8 cellular contexts compared by ENCODE assay signal in the genomic region with DNA sequence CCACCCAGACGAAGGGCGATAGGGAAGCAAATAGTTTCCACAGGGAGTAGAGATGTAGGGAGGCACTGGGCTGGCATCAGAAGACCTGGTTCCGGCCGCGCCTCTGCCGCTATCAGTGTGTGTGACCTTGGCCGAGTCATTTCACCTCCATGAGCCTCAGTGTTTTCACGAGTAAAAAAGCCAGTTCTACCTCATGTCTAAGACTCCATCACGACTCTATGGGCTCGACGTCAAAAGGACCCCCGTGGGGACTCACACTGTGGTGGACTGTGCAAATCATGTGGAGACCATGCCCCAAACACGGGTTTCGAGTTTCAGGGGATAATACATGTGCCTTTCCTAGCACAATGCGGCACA. TPM values are rescaled to one million over a fixed set of nuclear protein-coding genes. Genes with fewer than 3 reads are reported as not detected.
A peak's percentile ranks its signal among the peaks of the same experiment; 100 is the strongest.
DNase-seq lines count a peak whose midpoint lies in the region; ATAC-seq and TF ChIP-seq lines count a peak whose summit lies in the region.

No MANE protein-coding gene starts in this region.

- 42 to 59% (median 47%) methylated on average over 12 to 15 of the region's 15 CpGs for WGBS in adrenal gland, 4 donors
- WGBS in thymus = 87% methylated on average over 15 of the region's 15 CpGs

- intact Hi-C loops in activated CD4-positive, alpha-beta T cell treated with anti-CD3 and anti-CD28 coated beads for 36 hours (cut with DNase I, micrococcal nuclease) = loop anchor here (2.0 to 5.0 kb wide), 6 partner anchors 45 to 1035 kb away; a partner anchor contains a TSS
- intact Hi-C loops in adrenal gland (cut with DNase I) = no loop called here

- no peaks in the 10 kb centered on the region for H3K27me3 Mint-ChIP-seq in activated CD4-positive, alpha-beta T cell treated with anti-CD3 and anti-CD28 coated beads for 36 hours

- TF ChIP-seq POLR2A in adrenal gland (IDR thresholded peaks at IDR 0.05) = no peak

- DNase-seq in activated CD4-positive, alpha-beta T cell treated with anti-CD3 and anti-CD28 coated beads for 36 hours = peak; percentile 4
- DNase-seq in activated CD4-positive, alpha-beta T cell treated with anti-CD3 and anti-CD28 coated beads, Interleukin-2, amount 50 U/mL, for 4 hours = no peak
- DNase-seq in adrenal gland (peak; percentile 24 to 62 (median 36)), kidney epithelial cell (ENCODE audit: low read depth) (no peak), GDM1 (lab: John Stamatoyannopoulos, UW) (no peak), epidermal melanocyte (ENCODE audit: insufficient read length, low spot score) (no peak), ureter (ENCODE audit: low spot score) (no peak)

- TF ChIP-seq CTCF in adrenal gland (IDR thresholded peaks at IDR 0.05) = no peak
- no peak for TF ChIP-seq CTCF in kidney epithelial cell (IDR thresholded peaks at IDR 0.05; ENCODE audit: insufficient read depth, low read length, poor library complexity, severe bottlenecking)

- H3K27me3 ChIP-seq in adrenal gland (no peaks in the 10 kb centered on the region), kidney epithelial cell (ENCODE audit: control insufficient read depth, insufficient read depth, low read length) (no peaks in the 10 kb centered on the region), thymus (ENCODE audit: control insufficient read depth, insufficient read depth) (no peaks in the 10 kb centered on the region)

- CTCF ChIA-PET in activated CD4-positive, alpha-beta T cell treated with anti-CD3 and anti-CD28 coated beads for 36 hours (lab: Charles Lee) = no interaction called here

- H3K9me3 Mint-ChIP-seq in activated CD4-positive, alpha-beta T cell treated with anti-CD3 and anti-CD28 coated beads for 36 hours (ENCODE audit: low read depth) = no peaks in the 10 kb centered on the region

- H3K36me3 Mint-ChIP-seq in activated CD4-positive, alpha-beta T cell treated with anti-CD3 and anti-CD28 coated beads for 36 hours (ENCODE audit: low read depth) = no peaks in the 10 kb centered on the region

- H3K4me3 Mint-ChIP-seq in activated CD4-positive, alpha-beta T cell treated with anti-CD3 and anti-CD28 coated beads for 36 hours = peak overlapping the region; percentile 84

- peak overlapping the region; percentile 53 for H3K27ac Mint-ChIP-seq in activated CD4-positive, alpha-beta T cell treated with anti-CD3 and anti-CD28 coated beads for 36 hours

- H3K4me1 Mint-ChIP-seq in activated CD4-positive, alpha-beta T cell treated with anti-CD3 and anti-CD28 coated beads for 36 hours = peaks cover 26% of the 10 kb centered on the region

- H3K9me3 ChIP-seq in adrenal gland (replicated peaks in 1 of 3) = no peaks in the 10 kb centered on the region
- H3K9me3 ChIP-seq in thymus (ENCODE audit: control insufficient read depth) = no peaks in the 10 kb centered on the region

- no peak for ATAC-seq in activated CD4-positive, alpha-beta T cell treated with anti-CD3 and anti-CD28 coated beads for 36 hours

- H3K4me3 ChIP-seq in adrenal gland = peak overlapping the region in 3 of 4 donors; percentile 65 to 81 (median 76)
- H3K4me3 ChIP-seq in kidney epithelial cell (ENCODE audit: low read depth, low read length) = peak overlapping the region; percentile 70
- H3K4me3 ChIP-seq in thymus (ENCODE audit: low read length) = peak overlapping the region; percentile 100

- H3K36me3 ChIP-seq in adrenal gland (replicated peaks in 1 of 2) (no peaks in the 10 kb centered on the region), kidney epithelial cell (ENCODE audit: control insufficient read depth, insufficient read depth, low read length) (no peaks in the 10 kb centered on the region), thymus (ENCODE audit: control insufficient read depth, insufficient read depth) (no peaks in the 10 kb centered on the region)

- H3K27ac ChIP-seq in adrenal gland = peak overlapping the region in 4 of 5 donors; percentile 91 to 96 (median 93)
- H3K27ac ChIP-seq in thymus (ENCODE audit: low read depth) = no peak overlapping the region

- H3K4me1 ChIP-seq in adrenal gland (replicated peaks in 1 of 2) (peaks cover 6 to 45% of the 10 kb centered on the region in 2 donors), thymus (ENCODE audit: control insufficient read depth, insufficient read depth, low read length) (peaks cover 7% of the 10 kb centered on the region)

- POLR2A ChIA-PET in activated CD4-positive, alpha-beta T cell treated with anti-CD3 and anti-CD28 coated beads for 36 hours (lab: Charles Lee) = no interaction called here

RNA-seq across cellular contexts. Expression of a gene that starts 0.6 kb away (rescaled TPM):
- total RNA-seq in activated CD4-positive, alpha-beta T cell treated with anti-CD3 and anti-CD28 coated beads for 36 hours = 10 to 100 TPM in 1 of 2 experiments, 1 to 10 TPM in 1; 9.7 to 12.5 TPM
- total RNA-seq in adrenal gland (10 to 100 TPM; 12.4 to 30.8 (median 17.7) TPM), kidney epithelial cell (22.7 and 22.8 TPM in 2 replicates), ureter (74.9 TPM)
- polyA plus RNA-seq in adrenal gland (10 to 100 TPM in 1 of 3 donors, 1 to 10 TPM in 2; 1.8 to 19.2 (median 2.9) TPM), thymus (6.4 TPM)

Comparison
In these comparisons a context has a peak if more than half of its experiments do, and no peak if none do; other contexts are left out.
1. DNase-seq: peak in activated CD4-positive, alpha-beta T cell treated with anti-CD3 and anti-CD28 coated beads for 36 hours (single experiment) and adrenal gland (7 of 7); none in activated CD4-positive, alpha-beta T cell treated with anti-CD3 and anti-CD28 coated beads, Interleukin-2, amount 50 U/mL, for 4 hours (0 of 2), kidney epithelial cell (single experiment), GDM1 (single experiment), epidermal melanocyte (single experiment) and ureter (single experiment).
2. intact Hi-C loops: an anchor here in activated CD4-positive, alpha-beta T cell treated with anti-CD3 and anti-CD28 coated beads for 36 hours (2.0 to 5.0 kb wide); none called in adrenal gland.
3. Peak in every context shown above with its lines, with median percentiles within 50 percentile points of each other: H3K4me3 ChIP-seq.